ENCODE assay signal across 1 cellular context in genomic region chr1:107914144-107914543, GRCh38.
TF ChIP-seq lines count a peak whose summit lies in the region.

No MANE protein-coding gene starts in this region.

TF ChIP-seq in K562, 482 proteins besides CTCF, POLR2A, EP300 and RAD21:
- TF ChIP-seq ZNF583 (CRISPR knock-in tag; IDR thresholded peaks at IDR 0.05): no peak
- TF ChIP-seq, protein P1, sequence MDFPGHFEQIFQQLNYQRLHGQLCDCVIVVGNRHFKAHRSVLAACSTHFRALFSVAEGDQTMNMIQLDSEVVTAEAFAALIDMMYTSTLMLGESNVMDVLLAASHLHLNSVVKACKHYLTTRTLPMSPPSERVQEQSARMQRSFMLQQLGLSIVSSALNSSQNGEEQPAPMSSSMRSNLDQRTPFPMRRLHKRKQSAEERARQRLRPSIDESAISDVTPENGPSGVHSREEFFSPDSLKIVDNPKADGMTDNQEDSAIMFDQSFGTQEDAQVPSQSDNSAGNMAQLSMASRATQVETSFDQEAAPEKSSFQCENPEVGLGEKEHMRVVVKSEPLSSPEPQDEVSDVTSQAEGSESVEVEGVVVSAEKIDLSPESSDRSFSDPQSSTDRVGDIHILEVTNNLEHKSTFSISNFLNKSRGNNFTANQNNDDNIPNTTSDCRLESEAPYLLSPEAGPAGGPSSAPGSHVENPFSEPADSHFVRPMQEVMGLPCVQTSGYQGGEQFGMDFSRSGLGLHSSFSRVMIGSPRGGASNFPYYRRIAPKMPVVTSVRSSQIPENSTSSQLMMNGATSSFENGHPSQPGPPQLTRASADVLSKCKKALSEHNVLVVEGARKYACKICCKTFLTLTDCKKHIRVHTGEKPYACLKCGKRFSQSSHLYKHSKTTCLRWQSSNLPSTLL (IDR thresholded peaks at IDR 0.05): no peak
- TF ChIP-seq CBX1 (IDR thresholded peaks at IDR 0.05; ENCODE audit: low read depth): no peak
- TF ChIP-seq EGR1 (conservative IDR thresholded peaks at IDR 0.05): no peak
- no peak for TF ChIP-seq RFX7 (CRISPR knock-in tag; IDR thresholded peaks at IDR 0.05)
- TF ChIP-seq, protein P2, sequence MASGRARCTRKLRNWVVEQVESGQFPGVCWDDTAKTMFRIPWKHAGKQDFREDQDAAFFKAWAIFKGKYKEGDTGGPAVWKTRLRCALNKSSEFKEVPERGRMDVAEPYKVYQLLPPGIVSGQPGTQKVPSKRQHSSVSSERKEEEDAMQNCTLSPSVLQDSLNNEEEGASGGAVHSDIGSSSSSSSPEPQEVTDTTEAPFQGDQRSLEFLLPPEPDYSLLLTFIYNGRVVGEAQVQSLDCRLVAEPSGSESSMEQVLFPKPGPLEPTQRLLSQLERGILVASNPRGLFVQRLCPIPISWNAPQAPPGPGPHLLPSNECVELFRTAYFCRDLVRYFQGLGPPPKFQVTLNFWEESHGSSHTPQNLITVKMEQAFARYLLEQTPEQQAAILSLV (tag; IDR thresholded peaks at IDR 0.05): no peak
- no peak for TF ChIP-seq KDM1A (IDR thresholded peaks at IDR 0.05)
- TF ChIP-seq CC2D1A (IDR thresholded peaks at IDR 0.05): no peak
- TF ChIP-seq CBX8 (IDR thresholded peaks at IDR 0.05; ENCODE audit: borderline replicate concordance, extremely low read depth, low read depth, low read length, poor library complexity, severe bottlenecking): no peak
- TF ChIP-seq ZFX (CRISPR knock-in tag; IDR thresholded peaks at IDR 0.05): no peak
- no peak for TF ChIP-seq NFIC (IDR thresholded peaks at IDR 0.05)
- no peak for TF ChIP-seq CHD4 (IDR thresholded peaks at IDR 0.05; ENCODE audit: insufficient read depth, insufficient replicate concordance, low read depth, low read length, poor library complexity, severe bottlenecking)
- no peak for TF ChIP-seq BDP1 (IDR thresholded peaks at IDR 0.05; ENCODE audit: insufficient read depth, insufficient read length)
- TF ChIP-seq SAP30 (IDR thresholded peaks at IDR 0.05; ENCODE audit: borderline replicate concordance, insufficient read depth, low read depth, low read length, poor library complexity, severe bottlenecking): no peak
- no peak for TF ChIP-seq SP1 (CRISPR knock-in tag; IDR thresholded peaks at IDR 0.05)
- no peak for TF ChIP-seq ELF4 (CRISPR knock-in tag; IDR thresholded peaks at IDR 0.05)
- no peak for TF ChIP-seq E2F4 (CRISPR knock-in tag; IDR thresholded peaks at IDR 0.05; ENCODE audit: low read depth)
- no peak for TF ChIP-seq MTA1 (IDR thresholded peaks at IDR 0.05; ENCODE audit: borderline replicate concordance)
